In the genomic region with DNA sequence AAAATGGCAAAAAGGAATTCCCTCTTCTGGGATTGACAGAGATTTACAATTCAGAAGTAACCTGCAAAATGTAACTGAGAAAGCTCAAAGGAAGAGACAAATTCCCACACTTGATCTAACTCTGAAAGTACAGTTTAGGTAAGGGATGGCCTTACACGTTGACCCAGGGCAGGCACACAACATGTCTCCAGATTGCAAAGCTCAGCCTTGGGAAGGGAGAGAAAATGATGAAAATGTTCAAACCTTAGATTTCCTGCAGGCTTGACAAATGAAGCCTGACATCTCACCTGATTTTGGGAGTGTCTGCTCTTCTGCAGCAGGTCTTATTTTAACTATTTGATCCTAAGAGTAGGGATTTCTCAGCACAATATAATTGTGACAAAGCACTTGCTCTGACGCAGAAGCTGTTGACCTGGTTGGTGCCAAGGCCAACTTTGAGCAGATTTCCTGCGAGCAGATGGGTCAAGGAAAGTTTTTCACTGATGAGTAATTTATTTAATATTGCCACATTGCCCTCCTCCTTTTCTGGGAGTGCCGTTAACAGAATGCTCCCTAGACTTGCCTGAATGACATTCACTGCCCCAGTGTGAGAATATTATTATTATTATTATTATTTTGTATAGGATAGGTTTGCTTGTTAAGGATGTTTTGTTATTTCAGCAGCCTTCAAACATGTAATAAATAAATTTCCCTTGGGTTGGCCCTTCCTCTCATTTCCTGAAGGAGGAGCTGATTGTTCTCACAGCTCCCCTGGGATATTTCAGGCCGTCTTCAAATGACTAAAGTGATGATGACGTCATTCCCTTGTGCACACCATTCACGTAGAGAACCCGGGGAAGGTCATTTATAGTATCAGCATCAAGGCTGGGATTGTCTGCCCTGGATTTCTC, we compare ENCODE assay signal across 1 cellular context.
TF ChIP-seq lines count a peak whose summit lies in the region.

No MANE protein-coding gene starts in this region.

TF ChIP-seq in neural cell, 6 proteins besides CTCF, POLR2A, EP300 and RAD21 (continued from another document):
- TF ChIP-seq, protein P1, sequence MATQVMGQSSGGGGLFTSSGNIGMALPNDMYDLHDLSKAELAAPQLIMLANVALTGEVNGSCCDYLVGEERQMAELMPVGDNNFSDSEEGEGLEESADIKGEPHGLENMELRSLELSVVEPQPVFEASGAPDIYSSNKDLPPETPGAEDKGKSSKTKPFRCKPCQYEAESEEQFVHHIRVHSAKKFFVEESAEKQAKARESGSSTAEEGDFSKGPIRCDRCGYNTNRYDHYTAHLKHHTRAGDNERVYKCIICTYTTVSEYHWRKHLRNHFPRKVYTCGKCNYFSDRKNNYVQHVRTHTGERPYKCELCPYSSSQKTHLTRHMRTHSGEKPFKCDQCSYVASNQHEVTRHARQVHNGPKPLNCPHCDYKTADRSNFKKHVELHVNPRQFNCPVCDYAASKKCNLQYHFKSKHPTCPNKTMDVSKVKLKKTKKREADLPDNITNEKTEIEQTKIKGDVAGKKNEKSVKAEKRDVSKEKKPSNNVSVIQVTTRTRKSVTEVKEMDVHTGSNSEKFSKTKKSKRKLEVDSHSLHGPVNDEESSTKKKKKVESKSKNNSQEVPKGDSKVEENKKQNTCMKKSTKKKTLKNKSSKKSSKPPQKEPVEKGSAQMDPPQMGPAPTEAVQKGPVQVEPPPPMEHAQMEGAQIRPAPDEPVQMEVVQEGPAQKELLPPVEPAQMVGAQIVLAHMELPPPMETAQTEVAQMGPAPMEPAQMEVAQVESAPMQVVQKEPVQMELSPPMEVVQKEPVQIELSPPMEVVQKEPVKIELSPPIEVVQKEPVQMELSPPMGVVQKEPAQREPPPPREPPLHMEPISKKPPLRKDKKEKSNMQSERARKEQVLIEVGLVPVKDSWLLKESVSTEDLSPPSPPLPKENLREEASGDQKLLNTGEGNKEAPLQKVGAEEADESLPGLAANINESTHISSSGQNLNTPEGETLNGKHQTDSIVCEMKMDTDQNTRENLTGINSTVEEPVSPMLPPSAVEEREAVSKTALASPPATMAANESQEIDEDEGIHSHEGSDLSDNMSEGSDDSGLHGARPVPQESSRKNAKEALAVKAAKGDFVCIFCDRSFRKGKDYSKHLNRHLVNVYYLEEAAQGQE (IDR thresholded peaks at IDR 0.05; ENCODE audit: borderline replicate concordance): no peak
TF ChIP-seq in neural cell: peak in this region for 0.
